In the genomic region with DNA sequence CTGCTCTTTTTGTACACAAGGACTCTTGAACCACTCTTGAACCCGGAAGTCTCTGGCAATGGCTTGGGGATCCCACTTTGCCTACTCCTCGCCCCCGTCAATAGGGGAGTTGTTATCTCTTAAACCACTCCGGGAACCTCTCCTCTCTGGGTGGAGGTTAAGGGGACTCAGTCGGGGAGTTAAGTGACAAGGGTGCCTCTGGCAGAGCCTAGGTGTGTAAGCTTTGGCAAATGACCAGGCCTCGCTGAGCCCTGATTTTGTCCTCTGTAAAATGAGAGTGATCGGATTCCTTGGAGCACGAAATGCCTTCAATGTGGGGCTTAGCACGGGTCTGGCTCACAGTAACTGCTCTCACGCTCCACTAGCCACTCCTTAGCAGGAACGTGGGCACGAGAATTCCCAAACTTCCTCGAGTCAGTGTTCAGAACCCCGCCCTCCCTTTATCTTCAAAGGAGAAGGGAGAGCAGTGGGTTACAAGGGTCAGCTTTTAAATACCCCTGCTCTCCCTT, we compare ENCODE assay signal across 9 cellular contexts.
DNase-seq lines count a peak whose midpoint lies in the region; ATAC-seq, FAIRE-seq and TF ChIP-seq lines count a peak whose summit lies in the region.
"Had no signal": no experiment of that assay in that cellular context is flagged by ENCODE, and none has a peak within 500 bp of the region (broad histone marks: within the 10 kb centered on the region; RNA-seq: fewer than 3 reads in every experiment).

No MANE protein-coding gene starts in this region.

- no peaks in the 10 kb centered on the region for H4K20me1 ChIP-seq in PC-3 (ENCODE audit: low read length)

- H3K79me2 ChIP-seq in PC-3 (ENCODE audit: low read length) = no peaks in the 10 kb centered on the region

- DNase-seq in DMS79 treated with DMSO at 0.1 percent for 48 hours (lab: John Stamatoyannopoulos, UW) = peak; percentile 80
- DNase-seq in PC-3 = no peak
- no peak for DNase-seq in epithelial cell of prostate (ENCODE audit: low read depth, low spot score)
- peak in 1 of 6 donors; percentile 46 for DNase-seq in pancreas
- no peak for DNase-seq in cerebellar nuclear complex (lab: John Stamatoyannopoulos, UW)
- no peak for DNase-seq in HEK293T (ENCODE audit: extremely low spot score)
- no peak for DNase-seq in SHP77 (lab: John Stamatoyannopoulos, UW)

- peak overlapping the region; percentile 72 for H3K4me3 ChIP-seq in PC-3 (ENCODE audit: low read length)
- H3K4me3 ChIP-seq in pancreas = peak overlapping the region; percentile 61 to 68 (median 66)

- no peaks in the 10 kb centered on the region for H3F3A ChIP-seq in PC-3 (ENCODE audit: low read length, unreplicated experiment)

- CTCF ChIA-PET in PC-3 (lab: Charles Lee) (interaction anchor here (1.7 kb wide), 1 partner anchor 343 kb away, joined by 18 read pairs; no protein-coding TSS in a partner anchor), HEK293T (lab: Yijun Ruan, JAX) (interaction anchor here (0.6 to 2.2 kb wide), 2 partner anchors 343 to 406 kb away, joined by 3 to 12 read pairs; no protein-coding TSS in a partner anchor)

- no peak for TF ChIP-seq CTCF in PC-3 (conservative IDR thresholded peaks at IDR 0.05; ENCODE audit: low read depth, low read length)
- no peak for TF ChIP-seq CTCF in pancreas (IDR thresholded peaks at IDR 0.05)

- no TSS peak for BruUV-seq in PC-3 (replicated peaks; lab: Mats Ljungman, UMichigan)

- H3K36me3 ChIP-seq in PC-3 (ENCODE audit: low read depth, low read length) = no peaks in the 10 kb centered on the region
- H3K36me3 ChIP-seq in pancreas = no peaks in the 10 kb centered on the region

- POLR2A ChIA-PET in PC-3 (lab: Charles Lee; ENCODE audit: unreplicated experiment) (no interaction called here), HEK293T (lab: Yijun Ruan, JAX) (no interaction called here)

- intact Hi-C loops in PC-3 (cut with micrococcal nuclease) = loop anchor here (1.0 to 5.0 kb wide), 4 partner anchors 82 to 605 kb away; no protein-coding TSS in a partner anchor
- intact Hi-C loops in pancreas (cut with DNase I) = loop anchor here in 2 of 3 donors (5.0 to 10.0 kb wide), 5 partner anchors 267 to 609 kb away; no protein-coding TSS in a partner anchor

- H3K9ac ChIP-seq in PC-3 (ENCODE audit: low read length) = peak overlapping the region; percentile 44; the same call in 1 of the 2 replicates

- H3K4me2 ChIP-seq in PC-3 (ENCODE audit: low read length) = peak overlapping the region; percentile 90

- peak overlapping the region; percentile 69 for H2AFZ ChIP-seq in PC-3 (ENCODE audit: low read length)

- H3K27ac ChIP-seq in PC-3 (ENCODE audit: low read length) = no peak overlapping the region
- peak overlapping the region; percentile 2 for H3K27ac ChIP-seq in epithelial cell of prostate
- H3K27ac ChIP-seq in pancreas = peak overlapping the region; percentile 59 to 87 (median 80)

- H3K9me3 ChIP-seq in PC-3 (ENCODE audit: low read length) = no peaks in the 10 kb centered on the region
- H3K9me3 ChIP-seq in pancreas = no peaks in the 10 kb centered on the region

- no peak for FAIRE-seq in pancreas (lab: Jason Lieb, UNC)
- FAIRE-seq: colon had no signal

- H3K4me1 ChIP-seq in PC-3 (ENCODE audit: insufficient read depth, low read length) (peaks cover 22% of the 10 kb centered on the region), pancreas (peaks cover 8 to 21% (median 18%) of the 10 kb centered on the region in 3 donors)

- H3K9me2 ChIP-seq in PC-3 (replicated peaks; ENCODE audit: low read length) = no peaks in the 10 kb centered on the region

- 19 to 28% methylated on average over 14 of the region's 14 CpGs for WGBS in pancreas, 2 donors

- ATAC-seq in PC-3 = 0 out of 2 replicates have a peak, but pooled peaks have one; percentile 6
- ATAC-seq in pancreas = peak; percentile 4 to 29 (median 14)
- no peak for ATAC-seq in HG03159 (IDR thresholded peaks at IDR 0.05; ENCODE audit: unreplicated experiment)

- no peaks in the 10 kb centered on the region for H3K27me3 ChIP-seq in PC-3 (ENCODE audit: low read length)
- no peaks in the 10 kb centered on the region for H3K27me3 ChIP-seq in pancreas

TF ChIP-seq in HEK293T, 16 proteins besides CTCF, POLR2A, EP300 and RAD21:
- TF ChIP-seq TARDBP (IDR thresholded peaks at IDR 0.05) = no peak
- no peak for TF ChIP-seq SP1 (IDR thresholded peaks at IDR 0.05)
- no peak for TF ChIP-seq FOXA1 (IDR thresholded peaks at IDR 0.05)
- no peak for TF ChIP-seq FOXK2 (IDR thresholded peaks at IDR 0.05)
- TF ChIP-seq, protein P1, sequence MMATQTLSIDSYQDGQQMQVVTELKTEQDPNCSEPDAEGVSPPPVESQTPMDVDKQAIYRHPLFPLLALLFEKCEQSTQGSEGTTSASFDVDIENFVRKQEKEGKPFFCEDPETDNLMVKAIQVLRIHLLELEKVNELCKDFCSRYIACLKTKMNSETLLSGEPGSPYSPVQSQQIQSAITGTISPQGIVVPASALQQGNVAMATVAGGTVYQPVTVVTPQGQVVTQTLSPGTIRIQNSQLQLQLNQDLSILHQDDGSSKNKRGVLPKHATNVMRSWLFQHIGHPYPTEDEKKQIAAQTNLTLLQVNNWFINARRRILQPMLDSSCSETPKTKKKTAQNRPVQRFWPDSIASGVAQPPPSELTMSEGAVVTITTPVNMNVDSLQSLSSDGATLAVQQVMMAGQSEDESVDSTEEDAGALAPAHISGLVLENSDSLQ (IDR thresholded peaks at IDR 0.05) = no peak
- no peak for TF ChIP-seq LEF1 (IDR thresholded peaks at IDR 0.05; ENCODE audit: borderline replicate concordance)
- no peak for TF ChIP-seq NFRKB (IDR thresholded peaks at IDR 0.05)
- TF ChIP-seq ZNF384 (IDR thresholded peaks at IDR 0.05) = no peak
- no peak for TF ChIP-seq SUZ12 (IDR thresholded peaks at IDR 0.05)
- no peak for TF ChIP-seq ELF4 (IDR thresholded peaks at IDR 0.05)
- no peak for TF ChIP-seq FOXM1 (IDR thresholded peaks at IDR 0.05; ENCODE audit: borderline replicate concordance)
- no peak for TF ChIP-seq BHLHE40 (IDR thresholded peaks at IDR 0.05; ENCODE audit: borderline replicate concordance)
- no peak for TF ChIP-seq CTBP1 (IDR thresholded peaks at IDR 0.05; ENCODE audit: borderline replicate concordance)
- no peak for TF ChIP-seq HDGF (IDR thresholded peaks at IDR 0.05; ENCODE audit: borderline replicate concordance)
- no peak for TF ChIP-seq L3MBTL2 (conservative IDR thresholded peaks at IDR 0.05)
- no peak for TF ChIP-seq ARNT (IDR thresholded peaks at IDR 0.05)
